18 cellular contexts compared by ENCODE assay signal in genomic region chr7:35336444-35336843, GRCh38.
"Had no signal": no experiment of that assay in that cellular context is flagged by ENCODE, and none has a peak within 500 bp of the region (broad histone marks: within the 10 kb centered on the region; RNA-seq: fewer than 3 reads in every experiment).

No MANE protein-coding gene starts in this region.

- H3K27me3 ChIP-seq: breast epithelium, esophagus squamous epithelium, gastrocnemius medialis, spleen, tibial artery had no signal

- H3K36me3 ChIP-seq: breast epithelium, esophagus squamous epithelium, gastrocnemius medialis, spleen, tibial artery had no signal

- DNase-seq: activated naive CD8-positive, alpha-beta T cell treated with anti-CD3 and anti-CD28 coated beads for 36 hours; activated T-cell treated with anti-CD3 and anti-CD28 coated beads, Interleukin-2, amount 50 U/mL, for 1 hour; amniotic stem cell; cerebellar nuclear complex; esophagus squamous epithelium; gastrocnemius medialis; left colon; midbrain; natural killer cell; retina; spleen; stimulated activated CD4-positive, alpha-beta T cell treated with anti-CD3 and anti-CD28 coated beads, Interleukin-4, amount 100 ng/mL, for 1 hour; substantia nigra; T-cell; tibial artery had no signal

- H3K4me1 ChIP-seq: breast epithelium, esophagus squamous epithelium, gastrocnemius medialis, spleen, tibial artery had no signal

- H3K4me3 ChIP-seq: breast epithelium, coronary artery, esophagus squamous epithelium, gastrocnemius medialis, spleen, tibial artery had no signal

- H3K27ac ChIP-seq: breast epithelium, coronary artery, esophagus squamous epithelium, gastrocnemius medialis, spleen, tibial artery had no signal

- H3K9me3 ChIP-seq: breast epithelium, esophagus squamous epithelium, gastrocnemius medialis, spleen, tibial artery had no signal

- ATAC-seq: gastrocnemius medialis, left colon, natural killer cell, T-cell, WTC11 had no signal
